ENCODE assay signal across 32 cellular contexts in genomic region chr2:216911008-216911407, GRCh38. TPM values are rescaled to one million over a fixed set of nuclear protein-coding genes. Genes with fewer than 3 reads are reported as not detected.
"Had no signal": no experiment of that assay in that cellular context is flagged by ENCODE, and none has a peak within 500 bp of the region (broad histone marks: within the 10 kb centered on the region; RNA-seq: fewer than 3 reads in every experiment).

No MANE protein-coding gene starts in this region.

- H3K27ac ChIP-seq: adrenal gland, body of pancreas, gastroesophageal sphincter, hepatocyte, pancreas, prostate gland, sigmoid colon, suprapubic skin, tibial artery, upper lobe of right lung had no signal

- ATAC-seq: body of pancreas; effector memory CD8-positive, alpha-beta T cell; gastroesophageal sphincter; left cardiac atrium; pancreas; stimulated activated effector memory CD8-positive, alpha-beta T cell treated with anti-CD3 and anti-CD28 coated beads, Interleukin-12 subunit alpha, Interleukin-12 subunit beta, amount 100 ng/mL, for 72 hours; upper lobe of right lung had no signal

- H3K27me3 ChIP-seq: adrenal gland, body of pancreas, gastroesophageal sphincter, hepatocyte, pancreas, sigmoid colon, suprapubic skin, tibial artery, upper lobe of right lung had no signal

- H3K4me2 ChIP-seq: hepatocyte had no signal

- H3K9me3 ChIP-seq: adrenal gland, body of pancreas, gastroesophageal sphincter, pancreas, prostate gland, sigmoid colon, suprapubic skin, tibial artery, upper lobe of right lung had no signal

- H3K4me3 ChIP-seq: adrenal gland, body of pancreas, gastroesophageal sphincter, hepatocyte, pancreas, prostate gland, sigmoid colon, suprapubic skin, tibial artery, upper lobe of right lung had no signal

- H3K36me3 ChIP-seq: adrenal gland, gastroesophageal sphincter, pancreas, prostate gland, sigmoid colon, suprapubic skin, tibial artery, upper lobe of right lung had no signal

- H2AFZ ChIP-seq: hepatocyte had no signal

- DNase-seq: activated CD4-positive, alpha-beta T cell treated with anti-CD3 and anti-CD28 coated beads for 4 hours; activated CD4-positive, alpha-beta T cell treated with anti-CD3 and anti-CD28 coated beads, Interleukin-2, amount 50 U/mL, for 4 hours; activated CD8-positive, alpha-beta memory T cell treated with anti-CD3 and anti-CD28 coated beads for 24 hours; activated effector memory CD4-positive, alpha-beta T cell treated with Interleukin-2 at 50 U/mL for 16 hours; activated naive CD4-positive, alpha-beta T cell treated with anti-CD3 and anti-CD28 coated beads for 36 hours; activated naive CD8-positive, alpha-beta T cell treated with anti-CD3 and anti-CD28 coated beads for 36 hours; adrenal gland; aorta; body of pancreas; cortex of kidney; effector memory CD8-positive, alpha-beta T cell; left cardiac atrium; naive B cell; nephron progenitor cell; nucleus accumbens; pancreas; sigmoid colon; small intestine; stimulated activated CD4-positive, alpha-beta T cell treated with anti-CD3 and anti-CD28 coated beads, Interleukin-4, amount 100 ng/mL, for 24 hours; tibial artery; upper lobe of right lung had no signal

- H3K4me1 ChIP-seq: adrenal gland, body of pancreas, pancreas, prostate gland, suprapubic skin, tibial artery, upper lobe of right lung had no signal

RNA-seq across cellular contexts. Expression of gene TNP1, which starts 51.1 kb away (rescaled TPM):
- total RNA-seq: activated naive CD4-positive, alpha-beta T cell treated with anti-CD3 and anti-CD28 coated beads for 36 hours; activated naive CD8-positive, alpha-beta T cell treated with anti-CD3 and anti-CD28 coated beads for 36 hours; adrenal gland; aorta; body of pancreas; fibroblast of lung; fibroblast of villous mesenchyme; gastroesophageal sphincter; hepatocyte; left cardiac atrium; liver; mesothelial cell of epicardium; pancreas; sigmoid colon; suprapubic skin; upper lobe of right lung had no signal
- polyA plus RNA-seq: adrenal gland, aorta, esophagus, fibroblast of lung, hepatocyte, keratinocyte, liver, pancreas, sigmoid colon, small intestine had no signal
